In the genomic region with DNA sequence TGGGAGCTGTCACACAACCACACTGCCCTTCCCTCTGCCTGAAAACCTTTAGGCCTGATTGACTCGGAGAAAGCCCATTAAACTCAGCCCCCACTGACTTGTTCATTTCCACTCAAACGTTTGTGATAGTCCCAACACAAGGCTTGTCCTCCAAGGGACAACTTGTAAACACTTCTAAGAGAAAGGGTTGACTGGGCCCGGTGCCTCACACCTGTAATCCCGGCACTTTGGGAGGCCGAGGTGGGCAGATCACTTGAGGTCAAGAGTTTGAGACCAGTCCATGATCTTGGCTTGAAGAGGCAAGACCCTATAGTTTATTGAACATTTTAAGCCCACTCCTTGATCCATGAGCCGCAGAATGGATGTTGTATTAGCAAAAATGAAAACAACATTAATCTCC, we compare ENCODE assay signal across 1 cellular context.
TF ChIP-seq lines count a peak whose summit lies in the region.

No MANE protein-coding gene starts in this region.

TF ChIP-seq in K562, 482 proteins besides CTCF, POLR2A, EP300 and RAD21 (continued from another document and continues in another):
- TF ChIP-seq, protein P1, sequence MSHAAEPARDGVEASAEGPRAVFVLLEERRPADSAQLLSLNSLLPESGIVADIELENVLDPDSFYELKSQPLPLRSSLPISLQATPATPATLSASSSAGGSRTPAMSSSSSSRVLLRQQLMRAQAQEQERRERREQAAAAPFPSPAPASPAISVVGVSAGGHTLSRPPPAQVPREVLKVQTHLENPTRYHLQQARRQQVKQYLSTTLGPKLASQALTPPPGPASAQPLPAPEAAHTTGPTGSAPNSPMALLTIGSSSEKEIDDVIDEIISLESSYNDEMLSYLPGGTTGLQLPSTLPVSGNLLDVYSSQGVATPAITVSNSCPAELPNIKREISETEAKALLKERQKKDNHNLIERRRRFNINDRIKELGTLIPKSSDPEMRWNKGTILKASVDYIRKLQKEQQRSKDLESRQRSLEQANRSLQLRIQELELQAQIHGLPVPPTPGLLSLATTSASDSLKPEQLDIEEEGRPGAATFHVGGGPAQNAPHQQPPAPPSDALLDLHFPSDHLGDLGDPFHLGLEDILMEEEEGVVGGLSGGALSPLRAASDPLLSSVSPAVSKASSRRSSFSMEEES (CRISPR knock-in tag; IDR thresholded peaks at IDR 0.05), result no peak
- no peak for TF ChIP-seq FOXA3 (CRISPR knock-in tag; conservative IDR thresholded peaks at IDR 0.05 in 1 of 2, IDR thresholded peaks at IDR 0.05 in 1 of 2)
- no peak for TF ChIP-seq SLC30A9 (CRISPR knock-in tag; IDR thresholded peaks at IDR 0.05)
- TF ChIP-seq BCL6 (CRISPR knock-in tag; IDR thresholded peaks at IDR 0.05), result no peak
- TF ChIP-seq SNAPC5 (CRISPR knock-in tag; IDR thresholded peaks at IDR 0.05), result no peak
- TF ChIP-seq ZNF717 (CRISPR knock-in tag; IDR thresholded peaks at IDR 0.05), result no peak
- no peak for TF ChIP-seq BCOR (IDR thresholded peaks at IDR 0.05)
- TF ChIP-seq POLR2AphosphoS5 (IDR thresholded peaks at IDR 0.05; ENCODE audit: control insufficient read depth, insufficient read depth, low read depth, low read length), result no peak
- TF ChIP-seq ZBTB17 (CRISPR knock-in tag; IDR thresholded peaks at IDR 0.05), result no peak
- 0 out of 2 replicates have a peak, but pooled peaks have one; percentile 46 for TF ChIP-seq KLF1 (tag; IDR thresholded peaks at IDR 0.05)
- no peak for TF ChIP-seq COPS2 (conservative IDR thresholded peaks at IDR 0.05)
- TF ChIP-seq ZNF232 (CRISPR knock-in tag; IDR thresholded peaks at IDR 0.05), result peak; percentile 76; the same call in 1 of the 2 replicates
- TF ChIP-seq, protein P2, sequence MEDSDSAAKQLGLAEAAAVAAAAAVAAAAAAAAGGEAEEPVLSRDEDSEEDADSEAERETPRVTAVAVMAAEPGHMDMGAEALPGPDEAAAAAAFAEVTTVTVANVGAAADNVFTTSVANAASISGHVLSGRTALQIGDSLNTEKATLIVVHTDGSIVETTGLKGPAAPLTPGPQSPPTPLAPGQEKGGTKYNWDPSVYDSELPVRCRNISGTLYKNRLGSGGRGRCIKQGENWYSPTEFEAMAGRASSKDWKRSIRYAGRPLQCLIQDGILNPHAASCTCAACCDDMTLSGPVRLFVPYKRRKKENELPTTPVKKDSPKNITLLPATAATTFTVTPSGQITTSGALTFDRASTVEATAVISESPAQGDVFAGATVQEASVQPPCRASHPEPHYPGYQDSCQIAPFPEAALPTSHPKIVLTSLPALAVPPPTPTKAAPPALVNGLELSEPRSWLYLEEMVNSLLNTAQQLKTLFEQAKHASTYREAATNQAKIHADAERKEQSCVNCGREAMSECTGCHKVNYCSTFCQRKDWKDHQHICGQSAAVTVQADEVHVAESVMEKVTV (CRISPR knock-in tag; IDR thresholded peaks at IDR 0.05), result no peak
- TF ChIP-seq ZNF318 (IDR thresholded peaks at IDR 0.05; ENCODE audit: borderline replicate concordance in 1 of 2, low read depth in 1 of 2), result no peak
- no peak for TF ChIP-seq POLR2AphosphoS2 (IDR thresholded peaks at IDR 0.05; ENCODE audit: low read length)
- TF ChIP-seq, protein P3, sequence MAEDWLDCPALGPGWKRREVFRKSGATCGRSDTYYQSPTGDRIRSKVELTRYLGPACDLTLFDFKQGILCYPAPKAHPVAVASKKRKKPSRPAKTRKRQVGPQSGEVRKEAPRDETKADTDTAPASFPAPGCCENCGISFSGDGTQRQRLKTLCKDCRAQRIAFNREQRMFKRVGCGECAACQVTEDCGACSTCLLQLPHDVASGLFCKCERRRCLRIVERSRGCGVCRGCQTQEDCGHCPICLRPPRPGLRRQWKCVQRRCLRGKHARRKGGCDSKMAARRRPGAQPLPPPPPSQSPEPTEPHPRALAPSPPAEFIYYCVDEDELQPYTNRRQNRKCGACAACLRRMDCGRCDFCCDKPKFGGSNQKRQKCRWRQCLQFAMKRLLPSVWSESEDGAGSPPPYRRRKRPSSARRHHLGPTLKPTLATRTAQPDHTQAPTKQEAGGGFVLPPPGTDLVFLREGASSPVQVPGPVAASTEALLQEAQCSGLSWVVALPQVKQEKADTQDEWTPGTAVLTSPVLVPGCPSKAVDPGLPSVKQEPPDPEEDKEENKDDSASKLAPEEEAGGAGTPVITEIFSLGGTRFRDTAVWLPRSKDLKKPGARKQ (CRISPR knock-in tag; IDR thresholded peaks at IDR 0.05), result no peak
- TF ChIP-seq RBM39 (optimal IDR thresholded peaks at IDR 0.05; ENCODE audit: low read depth, low read length), result no peak
- TF ChIP-seq, protein P4, sequence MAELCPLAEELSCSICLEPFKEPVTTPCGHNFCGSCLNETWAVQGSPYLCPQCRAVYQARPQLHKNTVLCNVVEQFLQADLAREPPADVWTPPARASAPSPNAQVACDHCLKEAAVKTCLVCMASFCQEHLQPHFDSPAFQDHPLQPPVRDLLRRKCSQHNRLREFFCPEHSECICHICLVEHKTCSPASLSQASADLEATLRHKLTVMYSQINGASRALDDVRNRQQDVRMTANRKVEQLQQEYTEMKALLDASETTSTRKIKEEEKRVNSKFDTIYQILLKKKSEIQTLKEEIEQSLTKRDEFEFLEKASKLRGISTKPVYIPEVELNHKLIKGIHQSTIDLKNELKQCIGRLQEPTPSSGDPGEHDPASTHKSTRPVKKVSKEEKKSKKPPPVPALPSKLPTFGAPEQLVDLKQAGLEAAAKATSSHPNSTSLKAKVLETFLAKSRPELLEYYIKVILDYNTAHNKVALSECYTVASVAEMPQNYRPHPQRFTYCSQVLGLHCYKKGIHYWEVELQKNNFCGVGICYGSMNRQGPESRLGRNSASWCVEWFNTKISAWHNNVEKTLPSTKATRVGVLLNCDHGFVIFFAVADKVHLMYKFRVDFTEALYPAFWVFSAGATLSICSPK (IDR thresholded peaks at IDR 0.05; ENCODE audit: borderline replicate concordance), result no peak
- TF ChIP-seq ZFP30 (CRISPR knock-in tag; IDR thresholded peaks at IDR 0.05; ENCODE audit: borderline replicate concordance), result no peak
- no peak for TF ChIP-seq ZEB2 (IDR thresholded peaks at IDR 0.05)
- TF ChIP-seq MBD2 (IDR thresholded peaks at IDR 0.05; ENCODE audit: borderline replicate concordance, low read depth), result no peak
- TF ChIP-seq DNMT1 (IDR thresholded peaks at IDR 0.05), result no peak
- TF ChIP-seq KAT2B (IDR thresholded peaks at IDR 0.05; ENCODE audit: low read depth, low read length), result no peak
- TF ChIP-seq TGIF2 (CRISPR knock-in tag; IDR thresholded peaks at IDR 0.05), result no peak
- TF ChIP-seq ZNF511 (CRISPR knock-in tag; IDR thresholded peaks at IDR 0.05), result peak; percentile 45; the same call in 1 of the 2 replicates
- TF ChIP-seq FOXJ2 (tag; IDR thresholded peaks at IDR 0.05), result no peak
- 0 out of 2 replicates have a peak, but pooled peaks have one; percentile 43 for TF ChIP-seq ZNF224 (CRISPR knock-in tag; IDR thresholded peaks at IDR 0.05)
- TF ChIP-seq ZNF76 (CRISPR knock-in tag; IDR thresholded peaks at IDR 0.05; ENCODE audit: borderline replicate concordance), result no peak
- no peak for TF ChIP-seq ZNF589 (CRISPR knock-in tag; IDR thresholded peaks at IDR 0.05; ENCODE audit: low read depth)
- TF ChIP-seq CSDE1 (IDR thresholded peaks at IDR 0.05), result 0 out of 4 replicates have a peak, but pooled peaks of 1 of the 2 experiments have one; percentile 12
- TF ChIP-seq FOXK1 (CRISPR knock-in tag; IDR thresholded peaks at IDR 0.05; ENCODE audit: borderline replicate concordance), result peak; percentile 83; the same call in 1 of the 2 replicates
- TF ChIP-seq ZNF146 (CRISPR knock-in tag; IDR thresholded peaks at IDR 0.05; ENCODE audit: unreplicated experiment), result no peak
- TF ChIP-seq ZNF583 (CRISPR knock-in tag; IDR thresholded peaks at IDR 0.05), result no peak
- no peak for TF ChIP-seq NCOA1 (IDR thresholded peaks at IDR 0.05; ENCODE audit: low read depth)
- no peak for TF ChIP-seq SETDB1 (IDR thresholded peaks at IDR 0.05; ENCODE audit: low read length)
- no peak for TF ChIP-seq NRF1 (conservative IDR thresholded peaks at IDR 0.05 in 1 of 2, IDR thresholded peaks at IDR 0.05 in 1 of 2)
- no peak for TF ChIP-seq RB1 (IDR thresholded peaks at IDR 0.05; ENCODE audit: low read depth)
- no peak for TF ChIP-seq ZNF57 (CRISPR knock-in tag; IDR thresholded peaks at IDR 0.05)
- no peak for TF ChIP-seq SMARCB1 (IDR thresholded peaks at IDR 0.05; ENCODE audit: insufficient read length, low read depth)
- no peak for TF ChIP-seq MIER1 (IDR thresholded peaks at IDR 0.05; ENCODE audit: low read depth)
- no peak for TF ChIP-seq FUS (optimal IDR thresholded peaks at IDR 0.05; ENCODE audit: low read depth, low read length)
- TF ChIP-seq CCAR2 (IDR thresholded peaks at IDR 0.05; ENCODE audit: low read depth, low read length), result no peak
- no peak for TF ChIP-seq OTX1 (CRISPR knock-in tag; IDR thresholded peaks at IDR 0.05)
- TF ChIP-seq, protein P5, sequence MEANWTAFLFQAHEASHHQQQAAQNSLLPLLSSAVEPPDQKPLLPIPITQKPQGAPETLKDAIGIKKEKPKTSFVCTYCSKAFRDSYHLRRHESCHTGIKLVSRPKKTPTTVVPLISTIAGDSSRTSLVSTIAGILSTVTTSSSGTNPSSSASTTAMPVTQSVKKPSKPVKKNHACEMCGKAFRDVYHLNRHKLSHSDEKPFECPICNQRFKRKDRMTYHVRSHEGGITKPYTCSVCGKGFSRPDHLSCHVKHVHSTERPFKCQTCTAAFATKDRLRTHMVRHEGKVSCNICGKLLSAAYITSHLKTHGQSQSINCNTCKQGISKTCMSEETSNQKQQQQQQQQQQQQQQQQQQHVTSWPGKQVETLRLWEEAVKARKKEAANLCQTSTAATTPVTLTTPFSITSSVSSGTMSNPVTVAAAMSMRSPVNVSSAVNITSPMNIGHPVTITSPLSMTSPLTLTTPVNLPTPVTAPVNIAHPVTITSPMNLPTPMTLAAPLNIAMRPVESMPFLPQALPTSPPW (CRISPR knock-in tag; IDR thresholded peaks at IDR 0.05), result no peak
- no peak for TF ChIP-seq BRF1 (IDR thresholded peaks at IDR 0.05; ENCODE audit: borderline replicate concordance, extremely low read depth, insufficient read length)
- TF ChIP-seq ZNF311 (CRISPR knock-in tag; IDR thresholded peaks at IDR 0.05), result no peak
- TF ChIP-seq ZNF384 (IDR thresholded peaks at IDR 0.05; ENCODE audit: low read depth, low read length), result no peak
- no peak for TF ChIP-seq PHF21A (IDR thresholded peaks at IDR 0.05; ENCODE audit: borderline replicate concordance, low read depth)
- no peak for TF ChIP-seq ZNF134 (CRISPR knock-in tag; conservative IDR thresholded peaks at IDR 0.05)
- no peak for TF ChIP-seq ZBTB9 (CRISPR knock-in tag; IDR thresholded peaks at IDR 0.05)
